18 cellular contexts compared by ENCODE assay signal in the genomic region with DNA sequence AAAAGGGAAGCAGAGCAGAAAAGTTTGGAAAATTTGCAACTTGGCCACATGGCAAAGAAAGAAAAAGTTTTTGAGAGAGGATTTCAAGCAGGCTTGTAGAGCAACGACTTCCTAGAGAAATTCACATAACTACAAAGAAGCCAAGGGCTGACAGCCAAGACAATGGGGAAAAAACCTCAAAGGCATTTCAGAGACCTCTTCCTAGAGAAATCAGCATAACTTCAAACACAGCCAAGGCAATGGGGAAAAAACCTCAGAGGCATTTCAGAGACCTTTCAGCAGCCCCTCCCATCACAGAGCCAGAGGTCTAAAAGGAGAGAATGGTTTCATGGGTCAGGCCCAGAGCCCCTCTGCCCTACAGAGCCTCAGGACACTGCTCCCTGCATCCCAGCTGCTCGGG. TPM values are rescaled to one million over a fixed set of nuclear protein-coding genes. Genes with fewer than 3 reads are reported as not detected.
DNase-seq lines count a peak whose midpoint lies in the region; ATAC-seq, FAIRE-seq and TF ChIP-seq lines count a peak whose summit lies in the region.
"Had no signal": no experiment of that assay in that cellular context is flagged by ENCODE, and none has a peak within 500 bp of the region (broad histone marks: within the 10 kb centered on the region; RNA-seq: fewer than 3 reads in every experiment).

No MANE protein-coding gene starts in this region.

- no peak overlapping the region for H3K27ac Mint-ChIP-seq in activated CD4-positive, alpha-beta memory T cell treated with anti-CD3 and anti-CD28 coated beads, Interleukin-2, amount 10 ng/mL, durations not matched to agents 7 days and 5 days
- no peak overlapping the region for H3K27ac Mint-ChIP-seq in activated CD4-positive, alpha-beta memory T cell treated with anti-CD3 and anti-CD28 coated beads for 36 hours
- H3K27ac Mint-ChIP-seq in activated CD4-positive, alpha-beta T cell treated with anti-CD3 and anti-CD28 coated beads, Interleukin-2, amount 10 ng/mL, durations not matched to agents 7 days and 5 days = no peak overlapping the region

- peaks cover 3% of the 10 kb centered on the region; the same call in 1 of the 2 replicates for H3K9me3 ChIP-seq in HUES64 (ENCODE audit: insufficient read depth, low read depth, low read length)
- no peaks in the 10 kb centered on the region for H3K9me3 ChIP-seq in HepG2 (ENCODE audit: low read length)

- peaks cover 8% of the 10 kb centered on the region for H3K9me3 Mint-ChIP-seq in activated CD4-positive, alpha-beta memory T cell treated with anti-CD3 and anti-CD28 coated beads, Interleukin-2, amount 10 ng/mL, durations not matched to agents 7 days and 5 days
- H3K9me3 Mint-ChIP-seq in activated CD4-positive, alpha-beta memory T cell treated with anti-CD3 and anti-CD28 coated beads for 36 hours = peaks cover 12% of the 10 kb centered on the region
- H3K9me3 Mint-ChIP-seq in activated CD4-positive, alpha-beta T cell treated with anti-CD3 and anti-CD28 coated beads, Interleukin-2, amount 10 ng/mL, durations not matched to agents 7 days and 5 days = peaks cover 29% of the 10 kb centered on the region

- no peaks in the 10 kb centered on the region for H3K27me3 Mint-ChIP-seq in activated CD4-positive, alpha-beta memory T cell treated with anti-CD3 and anti-CD28 coated beads, Interleukin-2, amount 10 ng/mL, durations not matched to agents 7 days and 5 days
- no peaks in the 10 kb centered on the region for H3K27me3 Mint-ChIP-seq in activated CD4-positive, alpha-beta memory T cell treated with anti-CD3 and anti-CD28 coated beads for 36 hours
- no peaks in the 10 kb centered on the region for H3K27me3 Mint-ChIP-seq in activated CD4-positive, alpha-beta T cell treated with anti-CD3 and anti-CD28 coated beads, Interleukin-2, amount 10 ng/mL, durations not matched to agents 7 days and 5 days

- TF ChIP-seq CTCF in coronary artery (IDR thresholded peaks at IDR 0.05) (no peak), HepG2 (CRISPR knock-in tag; IDR thresholded peaks at IDR 0.05) (no peak)

- no TSS peak for BruUV-seq in HepG2 (replicated peaks; lab: Mats Ljungman, UMichigan)

- CTCF ChIA-PET in activated CD4-positive, alpha-beta memory T cell treated with anti-CD3 and anti-CD28 coated beads, Interleukin-2, amount 10 ng/mL, durations not matched to agents 7 days and 5 days (lab: Charles Lee) = no interaction called here
- CTCF ChIA-PET in activated CD4-positive, alpha-beta memory T cell treated with anti-CD3 and anti-CD28 coated beads for 36 hours (lab: Charles Lee) = no interaction called here
- CTCF ChIA-PET in HepG2 (lab: Yijun Ruan, JAX; ENCODE audit: low intra/inter-chr PET ratio, low total read pairs) = no interaction called here
- CTCF ChIA-PET in activated CD4-positive, alpha-beta T cell treated with anti-CD3 and anti-CD28 coated beads, Interleukin-2, amount 10 ng/mL, durations not matched to agents 7 days and 5 days (lab: Charles Lee) = no interaction called here

- peaks cover 25% of the 10 kb centered on the region for H3K79me2 ChIP-seq in HepG2 (ENCODE audit: insufficient read depth, low read length)

- H3K4me3 Mint-ChIP-seq in activated CD4-positive, alpha-beta memory T cell treated with anti-CD3 and anti-CD28 coated beads, Interleukin-2, amount 10 ng/mL, durations not matched to agents 7 days and 5 days = no peak overlapping the region
- no peak overlapping the region for H3K4me3 Mint-ChIP-seq in activated CD4-positive, alpha-beta memory T cell treated with anti-CD3 and anti-CD28 coated beads for 36 hours
- H3K4me3 Mint-ChIP-seq in activated CD4-positive, alpha-beta T cell treated with anti-CD3 and anti-CD28 coated beads, Interleukin-2, amount 10 ng/mL, durations not matched to agents 7 days and 5 days = no peak overlapping the region

- peak overlapping the region; percentile 49; the same call in 1 of the 2 replicates for H3K27ac ChIP-seq in HUES64 (ENCODE audit: low read depth, low read length)
- H3K27ac ChIP-seq in coronary artery = no peak overlapping the region
- H3K27ac ChIP-seq in HepG2 (ENCODE audit: extremely low read length, insufficient read depth, low read length) = no peak overlapping the region
- H3K27ac ChIP-seq: 22Rv1 had no signal

- TF ChIP-seq EP300 in HepG2 (IDR thresholded peaks at IDR 0.05; ENCODE audit: low read depth in 2 of 2, low read length in 2 of 2) (no peak), HepG2 (CRISPR knock-in tag; IDR thresholded peaks at IDR 0.05; ENCODE audit: borderline replicate concordance) (no peak)

- no peaks in the 10 kb centered on the region for H4K20me1 ChIP-seq in HepG2 (ENCODE audit: insufficient read depth, low read length)

- no peak overlapping the region for H3K4me2 ChIP-seq in HepG2 (ENCODE audit: low read depth, low read length)

- H3K36me3 ChIP-seq in HUES64 (ENCODE audit: insufficient read depth, low read length) (peaks cover 17% of the 10 kb centered on the region; the same call in 1 of the 2 replicates), HepG2 (replicated peaks in 1 of 2; ENCODE audit: control insufficient read depth in 1 of 2, insufficient read depth in 2 of 2, low read length in 2 of 2) (peaks cover 21 to 45% of the 10 kb centered on the region in 2 experiments)

- ATAC-seq in HepG2 = peak; percentile 36; the same call in 2 of the 3 replicates

- H3K4me1 ChIP-seq in HUES64 (ENCODE audit: insufficient read depth, low read length) = no peaks in the 10 kb centered on the region
- H3K4me1 ChIP-seq in HepG2 (ENCODE audit: insufficient read depth, low read length) = peaks cover 35% of the 10 kb centered on the region

- H3K9ac ChIP-seq in HUES64 (ENCODE audit: low read depth, low read length) (no peak overlapping the region), HepG2 (ENCODE audit: insufficient read depth, low read depth, low read length) (no peak overlapping the region)

- H3K36me3 Mint-ChIP-seq in activated CD4-positive, alpha-beta memory T cell treated with anti-CD3 and anti-CD28 coated beads, Interleukin-2, amount 10 ng/mL, durations not matched to agents 7 days and 5 days (ENCODE audit: low read depth) = peaks cover 72% of the 10 kb centered on the region
- peaks cover 69% of the 10 kb centered on the region for H3K36me3 Mint-ChIP-seq in activated CD4-positive, alpha-beta memory T cell treated with anti-CD3 and anti-CD28 coated beads for 36 hours
- H3K36me3 Mint-ChIP-seq in activated CD4-positive, alpha-beta T cell treated with anti-CD3 and anti-CD28 coated beads, Interleukin-2, amount 10 ng/mL, durations not matched to agents 7 days and 5 days (ENCODE audit: low read depth) = peaks cover 79% of the 10 kb centered on the region

- no peak for FAIRE-seq in HepG2 (lab: Jason Lieb, UNC)

- DNase-seq in activated CD4-positive, alpha-beta memory T cell treated with anti-CD3 and anti-CD28 coated beads, Interleukin-2, amount 10 ng/mL, durations not matched to agents 7 days and 5 days = peak; percentile 2
- no peak for DNase-seq in activated CD4-positive, alpha-beta memory T cell treated with anti-CD3 and anti-CD28 coated beads for 36 hours
- DNase-seq in coronary artery (ENCODE audit: low spot score) (peak; percentile 14), HepG2 (ENCODE audit: low spot score) (no peak), glomerular visceral epithelial cell (ENCODE audit: extremely low spot score) (no peak), amygdala (lab: John Stamatoyannopoulos, UW) (no peak)
- no peak for DNase-seq in activated CD4-positive, alpha-beta T cell treated with anti-CD3 and anti-CD28 coated beads, Interleukin-2, amount 10 ng/mL, durations not matched to agents 7 days and 5 days
- DNase-seq: DMS79 treated with DMSO at 0.1 percent for 48 hours, HCEC 1CT, KG1, NCI-H1694 treated with DMSO at 0.1 percent for 48 hours, NCI-H2107, NCI-H2227 treated with DMSO at 0.1 percent for 48 hours, NCI-H524, NCI-H82, SHP77 had no signal

- no peak overlapping the region for H2AFZ ChIP-seq in HepG2 (ENCODE audit: low read length)

- no peak for TF ChIP-seq POLR2A in HepG2 (IDR thresholded peaks at IDR 0.05; ENCODE audit: insufficient read depth in 1 of 2, low read depth in 2 of 2, low read length in 2 of 2)

- in situ Hi-C loops in HepG2 (cut with HindIII; ENCODE audit: extremely low pct_ligation_motif_present, low pct_unique_long_range_greater_than_20kb) = no loop called here

- H3K4me3 ChIP-seq in HUES64 (ENCODE audit: low read length) (no peak overlapping the region), coronary artery (no peak overlapping the region), HepG2 (replicated peaks in 1 of 3; ENCODE audit: insufficient read depth in 1 of 3, low read depth in 2 of 3, low read length in 3 of 3) (no peak overlapping the region)

- peaks cover 14% of the 10 kb centered on the region for H3K4me1 Mint-ChIP-seq in activated CD4-positive, alpha-beta memory T cell treated with anti-CD3 and anti-CD28 coated beads, Interleukin-2, amount 10 ng/mL, durations not matched to agents 7 days and 5 days
- H3K4me1 Mint-ChIP-seq in activated CD4-positive, alpha-beta memory T cell treated with anti-CD3 and anti-CD28 coated beads for 36 hours (ENCODE audit: low read depth) = peaks cover 7% of the 10 kb centered on the region
- H3K4me1 Mint-ChIP-seq in activated CD4-positive, alpha-beta T cell treated with anti-CD3 and anti-CD28 coated beads, Interleukin-2, amount 10 ng/mL, durations not matched to agents 7 days and 5 days = peaks cover 23% of the 10 kb centered on the region

- intact Hi-C loops in activated CD4-positive, alpha-beta memory T cell treated with anti-CD3 and anti-CD28 coated beads for 36 hours (cut with micrococcal nuclease) = no loop called here
- intact Hi-C loops in HepG2 (cut with micrococcal nuclease; ENCODE audit: unreplicated experiment) = no loop called here

- TF ChIP-seq RAD21 in HepG2 (CRISPR knock-in tag; IDR thresholded peaks at IDR 0.05) = no peak

- WGBS in HUES64 = 52% methylated on average over 2 of the region's 2 CpGs
- WGBS in HepG2 (ENCODE audit: low lambda C conversion rate) = 97% methylated on average over 2 of the region's 2 CpGs

- POLR2A ChIA-PET in activated CD4-positive, alpha-beta memory T cell treated with anti-CD3 and anti-CD28 coated beads, Interleukin-2, amount 10 ng/mL, durations not matched to agents 7 days and 5 days (lab: Charles Lee) = no interaction called here
- POLR2A ChIA-PET in activated CD4-positive, alpha-beta memory T cell treated with anti-CD3 and anti-CD28 coated beads for 36 hours (lab: Charles Lee) = no interaction called here
- POLR2A ChIA-PET in HepG2 (lab: Yijun Ruan, JAX) = interaction anchor here (1.2 kb wide), 1 partner anchor 46 kb away, joined by 3 read pairs; a partner anchor contains a TSS
- POLR2A ChIA-PET in activated CD4-positive, alpha-beta T cell treated with anti-CD3 and anti-CD28 coated beads, Interleukin-2, amount 10 ng/mL, durations not matched to agents 7 days and 5 days (lab: Charles Lee) = no interaction called here

- H3K27me3 ChIP-seq in HUES64 (ENCODE audit: insufficient read depth, low read length) (no peaks in the 10 kb centered on the region), HepG2 (ENCODE audit: control insufficient read depth in 1 of 2, insufficient read depth in 2 of 2, low read length in 2 of 2) (no peaks in the 10 kb centered on the region)

RNA-seq across cellular contexts. Expression of a gene that starts 7.2 kb away (rescaled TPM):
- 10 to 100 TPM; 28.5 to 34.1 TPM for total RNA-seq in activated CD4-positive, alpha-beta memory T cell treated with anti-CD3 and anti-CD28 coated beads, Interleukin-2, amount 10 ng/mL, durations not matched to agents 7 days and 5 days
- 10 to 100 TPM; 36.0 to 36.4 TPM for total RNA-seq in activated CD4-positive, alpha-beta memory T cell treated with anti-CD3 and anti-CD28 coated beads for 36 hours
- 36.2 TPM for polyA plus RNA-seq in HUES64 (2013, experiment 1 of 2)
- 27.1 TPM for polyA plus RNA-seq in HUES64 (2013, experiment 2 of 2)
- 123 and 135 TPM in 2 replicates for total RNA-seq in HepG2 (2016; rRNA removed; fragmentation: Illumina TruSeq; extraction: Trizol)
- total RNA-seq in HepG2 (2016; cell fraction: cytosol; rRNA removed; fragmentation: Illumina TruSeq; extraction: Trizol; ENCODE audit: low read depth) = 16.6 and 17.0 TPM in 2 replicates
- 124 and 138 TPM in 2 replicates for total RNA-seq in HepG2 (2016; cell fraction: insoluble cytoplasmic fraction; rRNA removed; fragmentation: Illumina TruSeq; extraction: Trizol)
- 45.5 and 47.8 TPM in 2 replicates for total RNA-seq in HepG2 (2016; cell fraction: membrane; rRNA removed; fragmentation: Illumina TruSeq; extraction: Trizol)
- 54.5 and 64.3 TPM in 2 replicates for total RNA-seq in HepG2 (2016; cell fraction: nucleus; rRNA removed; fragmentation: Illumina TruSeq; extraction: Trizol)
- polyA plus RNA-seq in HepG2 (2011; rRNA removed) = 21.3 and 28.7 TPM in 2 replicates
- 22.7 and 24.5 TPM in 2 replicates for polyA plus RNA-seq in HepG2 (2011; cell fraction: cytosol; rRNA removed)
- polyA plus RNA-seq in HepG2 (2011; cell fraction: nucleus; rRNA removed) = 16.1 and 17.6 TPM in 2 replicates
- polyA plus RNA-seq in HepG2 (2012) = 22.9 and 33.0 TPM in 2 replicates
- 20.5 and 20.6 TPM in 2 replicates for polyA plus RNA-seq in HepG2 (2016; cell fraction: cytosol; fragmentation: Illumina TruSeq; extraction: Trizol; ENCODE audit: low read depth)
- polyA plus RNA-seq in HepG2 (2016; cell fraction: insoluble cytoplasmic fraction; fragmentation: Illumina TruSeq; extraction: Trizol; ENCODE audit: low read depth) = 160 TPM in 2 replicates
- 42.7 and 43.1 TPM in 2 replicates for polyA plus RNA-seq in HepG2 (2016; cell fraction: membrane; fragmentation: Illumina TruSeq; extraction: Trizol; ENCODE audit: low read depth)
- 92.2 and 100 TPM in 2 replicates for polyA plus RNA-seq in HepG2 (2016; cell fraction: nucleus; fragmentation: Illumina TruSeq; extraction: Trizol; ENCODE audit: insufficient read depth, low read depth)
- 15.1 and 19.1 TPM in 2 replicates for polyA minus RNA-seq in HepG2 (2011; rRNA and poly(A)+ RNA removed; ENCODE audit: low replicate concordance)
- 13.2 and 18.8 TPM in 2 replicates for polyA minus RNA-seq in HepG2 (2011; cell fraction: cytosol; rRNA and poly(A)+ RNA removed)
- 19.3 and 23.8 TPM in 2 replicates for polyA minus RNA-seq in HepG2 (2011; cell fraction: nucleus; rRNA and poly(A)+ RNA removed)
- 10 to 100 TPM; 45.7 to 48.2 TPM for total RNA-seq in activated CD4-positive, alpha-beta T cell treated with anti-CD3 and anti-CD28 coated beads, Interleukin-2, amount 10 ng/mL, durations not matched to agents 7 days and 5 days

RNA-seq across cellular contexts. Expression of a gene that starts 46.0 kb away (rescaled TPM):
- 10 to 100 TPM; 21.3 to 24.6 TPM for total RNA-seq in activated CD4-positive, alpha-beta memory T cell treated with anti-CD3 and anti-CD28 coated beads, Interleukin-2, amount 10 ng/mL, durations not matched to agents 7 days and 5 days
- total RNA-seq in activated CD4-positive, alpha-beta memory T cell treated with anti-CD3 and anti-CD28 coated beads for 36 hours = 10 to 100 TPM; 23.6 to 24.8 TPM
- 27.3 TPM for polyA plus RNA-seq in HUES64 (2013, experiment 1 of 2)
- 25.7 TPM for polyA plus RNA-seq in HUES64 (2013, experiment 2 of 2)
- 57.2 and 57.4 TPM in 2 replicates for total RNA-seq in HepG2 (2016; rRNA removed; fragmentation: Illumina TruSeq; extraction: Trizol)
- total RNA-seq in HepG2 (2016; cell fraction: cytosol; rRNA removed; fragmentation: Illumina TruSeq; extraction: Trizol; ENCODE audit: low read depth) = 73.8 and 75.1 TPM in 2 replicates
- 56.9 and 57.3 TPM in 2 replicates for total RNA-seq in HepG2 (2016; cell fraction: insoluble cytoplasmic fraction; rRNA removed; fragmentation: Illumina TruSeq; extraction: Trizol)
- 90.4 and 92.3 TPM in 2 replicates for total RNA-seq in HepG2 (2016; cell fraction: membrane; rRNA removed; fragmentation: Illumina TruSeq; extraction: Trizol)
- total RNA-seq in HepG2 (2016; cell fraction: nucleus; rRNA removed; fragmentation: Illumina TruSeq; extraction: Trizol) = 37.2 and 39.3 TPM in 2 replicates
- 12.7 and 14.5 TPM in 2 replicates for polyA plus RNA-seq in HepG2 (2011; rRNA removed)
- 12.8 and 14.0 TPM in 2 replicates for polyA plus RNA-seq in HepG2 (2011; cell fraction: cytosol; rRNA removed)
- polyA plus RNA-seq in HepG2 (2011; cell fraction: nucleus; rRNA removed) = 10.4 and 11.6 TPM in 2 replicates
- polyA plus RNA-seq in HepG2 (2012) = 21.0 and 21.2 TPM in 2 replicates
- 75.3 and 82.0 TPM in 2 replicates for polyA plus RNA-seq in HepG2 (2016; cell fraction: cytosol; fragmentation: Illumina TruSeq; extraction: Trizol; ENCODE audit: low read depth)
- polyA plus RNA-seq in HepG2 (2016; cell fraction: insoluble cytoplasmic fraction; fragmentation: Illumina TruSeq; extraction: Trizol; ENCODE audit: low read depth) = 46.3 and 47.8 TPM in 2 replicates
- 68.9 and 69.5 TPM in 2 replicates for polyA plus RNA-seq in HepG2 (2016; cell fraction: membrane; fragmentation: Illumina TruSeq; extraction: Trizol; ENCODE audit: low read depth)
- polyA plus RNA-seq in HepG2 (2016; cell fraction: nucleus; fragmentation: Illumina TruSeq; extraction: Trizol; ENCODE audit: insufficient read depth, low read depth) = 43.7 and 45.2 TPM in 2 replicates
- polyA minus RNA-seq in HepG2 (2011; rRNA and poly(A)+ RNA removed; ENCODE audit: low replicate concordance) = 10.4 and 15.6 TPM in 2 replicates
- polyA minus RNA-seq in HepG2 (2011; cell fraction: cytosol; rRNA and poly(A)+ RNA removed) = 11.1 and 12.0 TPM in 2 replicates
- 17.3 and 19.1 TPM in 2 replicates for polyA minus RNA-seq in HepG2 (2011; cell fraction: nucleus; rRNA and poly(A)+ RNA removed)
- total RNA-seq in activated CD4-positive, alpha-beta T cell treated with anti-CD3 and anti-CD28 coated beads, Interleukin-2, amount 10 ng/mL, durations not matched to agents 7 days and 5 days = 10 to 100 TPM; 18.7 to 26.0 TPM

Comparison
In these comparisons a context has a peak if more than half of its experiments do, and no peak if none do; other contexts are left out.
1. DNase-seq: peak in activated CD4-positive, alpha-beta memory T cell treated with anti-CD3 and anti-CD28 coated beads, Interleukin-2, amount 10 ng/mL, durations not matched to agents 7 days and 5 days (single experiment) and coronary artery (single experiment); none in activated CD4-positive, alpha-beta memory T cell treated with anti-CD3 and anti-CD28 coated beads for 36 hours (single experiment), HepG2 (single experiment), glomerular visceral epithelial cell (single experiment), activated CD4-positive, alpha-beta T cell treated with anti-CD3 and anti-CD28 coated beads, Interleukin-2, amount 10 ng/mL, durations not matched to agents 7 days and 5 days (single experiment) and amygdala (0 of 56).